ENCODE assay signal across 25 cellular contexts in the genomic region with DNA sequence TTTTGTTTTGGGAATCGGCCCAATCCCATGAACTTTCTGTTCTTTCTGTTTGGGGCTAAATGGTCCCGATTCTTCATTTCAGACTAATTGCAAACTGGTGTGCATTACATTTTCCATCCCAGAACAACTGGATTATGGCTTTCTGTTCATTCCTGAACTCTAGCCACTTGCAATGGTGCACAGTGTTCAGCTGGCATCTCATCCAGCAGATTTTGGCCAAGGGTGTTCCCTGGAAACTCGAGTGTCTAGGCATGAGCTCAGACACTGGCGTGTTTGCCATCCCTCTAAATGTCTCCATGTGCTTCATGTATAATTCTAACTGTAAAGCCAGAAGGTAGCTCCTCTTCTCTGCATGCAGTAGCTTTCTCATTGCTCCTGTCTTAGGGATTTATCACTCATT.
"Had no signal": no experiment of that assay in that cellular context is flagged by ENCODE, and none has a peak within 500 bp of the region (broad histone marks: within the 10 kb centered on the region; RNA-seq: fewer than 3 reads in every experiment).

No MANE protein-coding gene starts in this region.

- H3K9me3 ChIP-seq: adrenal gland, neutrophil, pancreas, right lobe of liver, thoracic aorta had no signal

- H3K27me3 Mint-ChIP-seq: type B pancreatic cell had no signal

- H3K79me2 ChIP-seq: hepatocyte had no signal

- H3K36me3 Mint-ChIP-seq: activated naive CD8-positive, alpha-beta T cell; stimulated activated naive B cell treated with anti-CD40 and anti-IgM and Interleukin-4, amounts not matched to agents 10 μg/mL and 1 μg/mL and 100 μg/mL, for 72 hours had no signal

- H3K4me3 ChIP-seq: adrenal gland, coronary artery, hepatocyte, pancreas, right lobe of liver, smooth muscle cell, thoracic aorta had no signal

- H3K27me3 ChIP-seq: adrenal gland, hepatocyte, pancreas, right lobe of liver had no signal

- H3K27ac ChIP-seq: epithelial cell of prostate, neutrophil, right lobe of liver had no signal

- H3K4me3 Mint-ChIP-seq: activated CD8-positive, alpha-beta T cell treated with anti-CD3 and anti-CD28 coated beads, Interleukin-2, amount 10 ng/mL, durations not matched to agents 7 days and 5 days; activated naive CD8-positive, alpha-beta T cell; nephron; stimulated activated naive B cell treated with anti-CD40 and anti-IgM and Interleukin-4, amounts not matched to agents 10 μg/mL and 1 μg/mL and 100 μg/mL, for 72 hours; type B pancreatic cell had no signal

- H3K36me3 ChIP-seq: adrenal gland, neutrophil, pancreas, thoracic aorta had no signal

- H3K27ac Mint-ChIP-seq: activated CD8-positive, alpha-beta T cell treated with anti-CD3 and anti-CD28 coated beads, Interleukin-2, amount 10 ng/mL, durations not matched to agents 7 days and 5 days; activated naive CD8-positive, alpha-beta T cell; activated T-helper 2 cell treated with anti-CD3 and anti-CD28 coated beads, Interferon-gamma antibody, Interleukin-2, Interleukin-4, amounts not matched to agents 10 μg/mL and 5 μg/mL and 100 μg/mL, durations not matched to agents 14 hours and 24 hours and 36 hours; stimulated activated naive B cell treated with anti-CD40 and anti-IgM and Interleukin-4, amounts not matched to agents 10 μg/mL and 1 μg/mL and 100 μg/mL, for 72 hours; type B pancreatic cell had no signal

- H3K9me3 Mint-ChIP-seq: activated T-helper 2 cell treated with anti-CD3 and anti-CD28 coated beads, Interferon-gamma antibody, Interleukin-2, Interleukin-4, amounts not matched to agents 10 μg/mL and 5 μg/mL and 100 μg/mL, durations not matched to agents 14 hours and 24 hours and 36 hours; nephron; stimulated activated naive B cell treated with anti-CD40 and anti-IgM and Interleukin-4, amounts not matched to agents 10 μg/mL and 1 μg/mL and 100 μg/mL, for 72 hours had no signal

- DNase-seq: activated CD4-positive, alpha-beta T cell treated with anti-CD3 and anti-CD28 coated beads for 1 hour; activated CD4-positive, alpha-beta T cell treated with anti-CD3 and anti-CD28 coated beads, Interleukin-2, amount 50 U/mL, for 1 hour; activated CD8-positive, alpha-beta T cell treated with anti-CD3 and anti-CD28 coated beads, Interleukin-2, amount 10 ng/mL, durations not matched to agents 7 days and 5 days; activated naive CD4-positive, alpha-beta T cell; activated T-cell treated with anti-CD3 and anti-CD28 coated beads, Interleukin-2, amount 50 U/mL, for 1 hour; adrenal gland; cerebellar nuclear complex; foreskin melanocyte; kidney glomerular epithelial cell; pancreas; right lobe of liver; stimulated activated CD4-positive, alpha-beta T cell treated with anti-CD3 and anti-CD28 coated beads, Interleukin-15, amount 100 ng/mL, for 24 hours; stimulated activated CD8-positive, alpha-beta memory T cell treated with anti-CD3 and anti-CD28 coated beads, Interleukin-4, amount 100 ng/mL, for 48 hours; stimulated activated naive B cell treated with anti-CD40 and anti-IgM and Interleukin-4, amounts not matched to agents 10 μg/mL and 1 μg/mL and 100 μg/mL, for 72 hours; T-helper 9 cell had no signal

- H3K4me2 ChIP-seq: hepatocyte, smooth muscle cell had no signal
